Comparison of ENCODE assay signal across 9 cellular contexts in the genomic region with DNA sequence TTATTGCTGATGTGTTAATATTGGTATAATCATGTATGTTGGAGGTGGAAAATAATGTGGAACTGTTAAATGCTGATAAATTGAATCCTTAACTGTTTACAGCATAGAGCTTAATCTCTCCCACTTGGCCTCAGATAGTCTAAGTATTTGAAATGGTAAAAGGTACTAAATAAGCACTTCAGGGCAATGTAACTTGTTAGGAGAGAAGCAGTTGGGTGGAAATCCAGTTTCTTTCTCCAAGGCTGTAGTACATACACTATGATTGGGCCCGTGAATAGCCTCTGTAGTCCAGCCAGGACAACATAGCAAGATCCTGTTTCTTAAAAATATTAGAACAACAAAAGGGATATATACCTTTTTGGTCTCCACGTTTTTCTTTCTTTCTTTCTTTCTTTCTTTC.
"Had no signal": no experiment of that assay in that cellular context is flagged by ENCODE, and none has a peak within 500 bp of the region (broad histone marks: within the 10 kb centered on the region; RNA-seq: fewer than 3 reads in every experiment).

No MANE protein-coding gene starts in this region.

- H3K36me3 ChIP-seq: HAP-1 had no signal

- ATAC-seq: HCT116, HepG2 had no signal

- DNase-seq: GM23248, GOT3, H7, HFFc6, KG1 had no signal

- H3K4me1 ChIP-seq: HAP-1 had no signal

- H2AFZ ChIP-seq: GM23248 had no signal

- H3K9ac ChIP-seq: GM23248 had no signal

- H3K9me3 ChIP-seq: HAP-1 had no signal

- H3K27ac ChIP-seq: GM23248, HL-60 had no signal

- H3K4me3 ChIP-seq: GM23248, HAP-1 had no signal

- FAIRE-seq: HepG2 had no signal
